In the genomic region with DNA sequence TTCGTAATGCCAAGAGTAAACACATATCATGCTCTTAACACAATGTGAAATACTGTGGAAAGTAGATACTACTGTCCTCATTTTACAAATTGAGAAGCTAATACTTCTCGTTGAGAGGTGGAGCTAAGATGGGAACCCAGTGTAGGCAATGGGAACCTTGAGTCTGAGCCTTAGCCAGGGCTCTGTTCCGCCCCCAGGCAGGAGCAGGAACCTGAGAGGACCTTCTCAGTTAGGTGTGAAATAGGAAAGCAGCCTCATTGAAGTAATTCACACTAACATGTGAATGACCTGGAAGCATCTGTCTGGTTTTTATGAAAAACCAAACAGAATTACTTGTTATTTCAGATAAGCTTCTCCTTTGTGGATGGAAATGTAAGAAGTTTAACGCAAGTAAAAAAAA, we compare ENCODE assay signal across 7 cellular contexts.
"Had no signal": no experiment of that assay in that cellular context is flagged by ENCODE, and none has a peak within 500 bp of the region (broad histone marks: within the 10 kb centered on the region; RNA-seq: fewer than 3 reads in every experiment).

No MANE protein-coding gene starts in this region.

- H3K36me3 Mint-ChIP-seq: IgD-negative memory B cell had no signal

- H3K4me1 Mint-ChIP-seq: GM23338, IgD-negative memory B cell had no signal

- H3K4me2 ChIP-seq: GM23338 had no signal

- H3K4me3 ChIP-seq: GM23338 had no signal

- DNase-seq: H9, HCEC 1CT, KBM-7 had no signal

- H3K4me3 Mint-ChIP-seq: GM23338, H9, IgD-negative memory B cell had no signal

- H3K27me3 Mint-ChIP-seq: IgD-negative memory B cell had no signal

- H3K27ac ChIP-seq: HL-60 had no signal

- ATAC-seq: GM23338, HepG2 had no signal

- H3K9me3 Mint-ChIP-seq: H9 had no signal
